In genomic region chr1:65165269-65166002, GRCh38 we compare ENCODE assay signal across 10 cellular contexts. TPM values are rescaled to one million over a fixed set of nuclear protein-coding genes. Genes with fewer than 3 reads are reported as not detected.
DNase-seq lines count a peak whose midpoint lies in the region; ATAC-seq and TF ChIP-seq lines count a peak whose summit lies in the region.
"Had no signal": no experiment of that assay in that cellular context is flagged by ENCODE, and none has a peak within 500 bp of the region (broad histone marks: within the 10 kb centered on the region; RNA-seq: fewer than 3 reads in every experiment).

No MANE protein-coding gene starts in this region.

- no peaks in the 10 kb centered on the region for H3K36me3 ChIP-seq in upper lobe of left lung

- no peak for TF ChIP-seq POLR2A in upper lobe of left lung (IDR thresholded peaks at IDR 0.05)

- no peaks in the 10 kb centered on the region for H3K27me3 ChIP-seq in upper lobe of left lung

- H3K9me3 ChIP-seq in upper lobe of left lung, result no peaks in the 10 kb centered on the region

- ATAC-seq in Right ventricle myocardium superior (ENCODE audit: poor library complexity), result no peak
- peak; percentile 90 for ATAC-seq in HG03103 (IDR thresholded peaks at IDR 0.05; ENCODE audit: low read depth, unreplicated experiment)
- peak; percentile 49 to 72 for ATAC-seq in upper lobe of left lung (ENCODE audit: low FRiP score in 2 of 2)
- ATAC-seq in HG02970 (IDR thresholded peaks at IDR 0.05; ENCODE audit: low FRiP score, unreplicated experiment), result no peak
- ATAC-seq: PC-3 had no signal

- DNase-seq in Right ventricle myocardium superior (peak; percentile 48), cardiac septum (ENCODE audit: low spot score) (no peak), SKM-1 treated with dmso at 0.1 percent for 144 hours (lab: John Stamatoyannopoulos, UW; ENCODE audit: unreplicated experiment) (peak; percentile 90), upper lobe of left lung (peak in 1 of 2 donors; percentile 52), NCI-H2171 (lab: John Stamatoyannopoulos, UW) (no peak)
- DNase-seq in stimulated activated CD4-positive, alpha-beta T cell treated with anti-CD3 and anti-CD28 coated beads, Interleukin-4, amount 100 ng/mL, for 4 hours, result no peak
- DNase-seq: PC-3 had no signal

- H3K4me1 ChIP-seq in upper lobe of left lung, result peaks cover 0 to 5% (median 2%) of the 10 kb centered on the region in 4 donors
- H3K4me1 ChIP-seq: parathyroid adenoma had no signal

- intact Hi-C loops in Right ventricle myocardium superior (cut with DNase I) (no loop called here), cardiac septum (cut with DNase I) (no loop called here)

- TF ChIP-seq CTCF in upper lobe of left lung (IDR thresholded peaks at IDR 0.05), result no peak

- TF ChIP-seq EP300 in upper lobe of left lung (IDR thresholded peaks at IDR 0.05), result no peak

- no peak overlapping the region for H3K4me3 ChIP-seq in upper lobe of left lung

- H3K27ac ChIP-seq in upper lobe of left lung, result no peak overlapping the region
- H3K27ac ChIP-seq: parathyroid adenoma had no signal

- WGBS in upper lobe of left lung, 2 donors, result 56 to 61% methylated on average over 5 of the region's 5 CpGs

RNA-seq across cellular contexts. Expression of gene AK4, which starts 17.4 kb away (rescaled TPM):
- total RNA-seq in Right ventricle myocardium superior, result 147 TPM
- 163 TPM for total RNA-seq in cardiac septum
- 1 to 10 TPM in 4 of 6 donors, under 1 TPM in 2; 0.44 to 7.0 (median 3.6) TPM for total RNA-seq in upper lobe of left lung

Comparison
In these comparisons a context has a peak if more than half of its experiments do, and no peak if none do; other contexts are left out.
1. DNase-seq: peak in Right ventricle myocardium superior (single experiment) and SKM-1 treated with dmso at 0.1 percent for 144 hours (single experiment); none in cardiac septum (single experiment), stimulated activated CD4-positive, alpha-beta T cell treated with anti-CD3 and anti-CD28 coated beads, Interleukin-4, amount 100 ng/mL, for 4 hours (0 of 2) and NCI-H2171 (single experiment).
2. ATAC-seq: peak in HG03103 (single experiment) and upper lobe of left lung (2 of 2); none in Right ventricle myocardium superior (single experiment) and HG02970 (single experiment).
3. RNA of gene AK4, which starts 17.4 kb away (total RNA-seq): 163 TPM in cardiac septum (single experiment) and 147 TPM in Right ventricle myocardium superior (single experiment); 0.44 to 7.0 TPM in upper lobe of left lung; every median in the first group is over 10 times any median in the second.